In the genomic region with DNA sequence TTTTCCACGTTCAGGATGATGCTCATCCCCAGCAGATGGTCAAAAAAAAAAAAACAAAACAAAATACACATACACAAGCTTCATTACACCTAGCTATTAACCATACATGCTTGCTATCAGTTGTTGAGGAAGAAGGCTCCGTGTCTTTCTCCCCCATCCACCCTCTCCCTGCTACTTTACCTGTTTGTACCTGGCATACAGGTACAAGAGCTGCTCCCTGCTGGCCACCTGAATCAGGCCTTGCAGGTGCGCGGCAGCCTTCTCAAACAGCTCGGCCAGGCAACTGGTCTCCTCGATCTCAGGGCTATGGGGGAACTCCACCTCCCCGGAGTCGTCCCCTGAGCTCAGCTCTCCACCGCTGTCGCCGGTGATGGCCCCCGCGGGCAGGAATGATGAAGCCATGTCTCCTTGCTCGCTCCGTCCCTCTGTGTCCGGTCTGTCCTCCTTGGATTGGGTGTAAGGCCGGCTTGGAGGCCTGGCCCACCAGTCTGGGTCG, we compare ENCODE assay signal across 8 cellular contexts. TPM values are rescaled to one million over a fixed set of nuclear protein-coding genes. Genes with fewer than 3 reads are reported as not detected.
DNase-seq lines count a peak whose midpoint lies in the region; ATAC-seq and TF ChIP-seq lines count a peak whose summit lies in the region.

No MANE protein-coding gene starts in this region.

- TF ChIP-seq CTCF in left lung (IDR thresholded peaks at IDR 0.05) (no peak), tibial nerve (IDR thresholded peaks at IDR 0.05) (no peak)

- H3K4me3 Mint-ChIP-seq in activated naive CD4-positive, alpha-beta T cell treated with anti-CD3 and anti-CD28 coated beads, Interleukin-2, amount 10 ng/mL, durations not matched to agents 7 days and 5 days = peak overlapping the region; percentile 93
- peak overlapping the region; percentile 98 for H3K4me3 Mint-ChIP-seq in activated naive CD8-positive, alpha-beta T cell treated with anti-CD3 and anti-CD28 coated beads, Interleukin-2, amount 50 U/mL, for 24 hours

- H3K4me1 ChIP-seq in left lung (peaks cover 8 to 38% of the 10 kb centered on the region in 2 donors), tibial nerve (peaks cover 0 to 64% (median 18%) of the 10 kb centered on the region in 4 donors)

- no peak for TF ChIP-seq POLR2A in tibial nerve (IDR thresholded peaks at IDR 0.05)

- CTCF ChIA-PET in activated naive CD4-positive, alpha-beta T cell treated with anti-CD3 and anti-CD28 coated beads, Interleukin-2, amount 10 ng/mL, durations not matched to agents 7 days and 5 days (lab: Charles Lee) = interaction anchor here (0.8 to 5.3 kb wide), 4 partner anchors 14 to 622 kb away, joined by 3 to 28 read pairs (median 8); no protein-coding TSS in a partner anchor

- no peak for TF ChIP-seq EP300 in tibial nerve (IDR thresholded peaks at IDR 0.05)

- H3K36me3 ChIP-seq in left lung (no peaks in the 10 kb centered on the region), tibial nerve (no peaks in the 10 kb centered on the region)

- H3K36me3 Mint-ChIP-seq in activated naive CD4-positive, alpha-beta T cell treated with anti-CD3 and anti-CD28 coated beads, Interleukin-2, amount 10 ng/mL, durations not matched to agents 7 days and 5 days = peaks cover 4% of the 10 kb centered on the region
- H3K36me3 Mint-ChIP-seq in activated naive CD8-positive, alpha-beta T cell treated with anti-CD3 and anti-CD28 coated beads, Interleukin-2, amount 50 U/mL, for 24 hours (ENCODE audit: low read depth) = peaks cover 9% of the 10 kb centered on the region

- no peaks in the 10 kb centered on the region for H3K9me3 ChIP-seq in left lung
- no peaks in the 10 kb centered on the region for H3K9me3 ChIP-seq in tibial nerve

- H3K27ac ChIP-seq in left lung = peak overlapping the region; percentile 93 to 94
- H3K27ac ChIP-seq in tibial nerve = peak overlapping the region; percentile 88 to 96 (median 94)

- intact Hi-C loops in left lung (cut with DNase I) = no loop called here

- H3K27me3 ChIP-seq in left lung = no peaks in the 10 kb centered on the region
- H3K27me3 ChIP-seq in tibial nerve = no peaks in the 10 kb centered on the region

- 0% methylated on average over 14 to 17 of the region's 18 CpGs for WGBS in tibial nerve, 2 donors

- H3K4me1 Mint-ChIP-seq in activated naive CD4-positive, alpha-beta T cell treated with anti-CD3 and anti-CD28 coated beads, Interleukin-2, amount 10 ng/mL, durations not matched to agents 7 days and 5 days = peaks cover 37% of the 10 kb centered on the region
- H3K4me1 Mint-ChIP-seq in activated naive CD8-positive, alpha-beta T cell treated with anti-CD3 and anti-CD28 coated beads, Interleukin-2, amount 50 U/mL, for 24 hours = peaks cover 39% of the 10 kb centered on the region

- H3K4me3 ChIP-seq in left lung (peak overlapping the region; percentile 45 to 90), tibial nerve (peak overlapping the region; percentile 91 to 94 (median 92))

- peak overlapping the region; percentile 96 for H3K27ac Mint-ChIP-seq in activated naive CD4-positive, alpha-beta T cell treated with anti-CD3 and anti-CD28 coated beads, Interleukin-2, amount 10 ng/mL, durations not matched to agents 7 days and 5 days
- H3K27ac Mint-ChIP-seq in activated naive CD8-positive, alpha-beta T cell treated with anti-CD3 and anti-CD28 coated beads, Interleukin-2, amount 50 U/mL, for 24 hours = peak overlapping the region; percentile 97

- ATAC-seq in HG02610 (IDR thresholded peaks at IDR 0.05; ENCODE audit: unreplicated experiment) (peak; percentile 29), left lung (peak; percentile 54)
- ATAC-seq in activated naive CD8-positive, alpha-beta T cell treated with anti-CD3 and anti-CD28 coated beads, Interleukin-2, amount 50 U/mL, for 24 hours = peak; percentile 7

- no peak for DNase-seq in activated naive CD4-positive, alpha-beta T cell treated with anti-CD3 and anti-CD28 coated beads, Interleukin-2, amount 10 ng/mL, durations not matched to agents 7 days and 5 days
- DNase-seq in activated naive CD4-positive, alpha-beta T cell treated with Interleukin-2 at 50 U/mL for 16 hours = no peak
- DNase-seq in NCI-H146 (lab: John Stamatoyannopoulos, UW) (peak; percentile 92), left lung (no peak), tibial nerve (ENCODE audit: low spot score in 2 of 2) (no peak), middle frontal gyrus (ENCODE audit: extremely low spot score, low spot score) (no peak)
- DNase-seq in activated naive CD8-positive, alpha-beta T cell treated with anti-CD3 and anti-CD28 coated beads, Interleukin-2, amount 50 U/mL, for 24 hours = no peak

- no peaks in the 10 kb centered on the region for H3K27me3 Mint-ChIP-seq in activated naive CD4-positive, alpha-beta T cell treated with anti-CD3 and anti-CD28 coated beads, Interleukin-2, amount 10 ng/mL, durations not matched to agents 7 days and 5 days
- no peaks in the 10 kb centered on the region for H3K27me3 Mint-ChIP-seq in activated naive CD8-positive, alpha-beta T cell treated with anti-CD3 and anti-CD28 coated beads, Interleukin-2, amount 50 U/mL, for 24 hours

- H3K9me3 Mint-ChIP-seq in activated naive CD4-positive, alpha-beta T cell treated with anti-CD3 and anti-CD28 coated beads, Interleukin-2, amount 10 ng/mL, durations not matched to agents 7 days and 5 days = no peaks in the 10 kb centered on the region
- no peaks in the 10 kb centered on the region for H3K9me3 Mint-ChIP-seq in activated naive CD8-positive, alpha-beta T cell treated with anti-CD3 and anti-CD28 coated beads, Interleukin-2, amount 50 U/mL, for 24 hours

RNA-seq across cellular contexts. Expression of a gene that starts 0.5 kb away (rescaled TPM):
- 10 to 100 TPM; 26.5 to 36.2 TPM for total RNA-seq in left lung
- total RNA-seq in tibial nerve = 10 to 100 TPM; 55.7 to 61.8 (median 57.2) TPM

RNA-seq across cellular contexts. Expression of a gene that starts 56.9 kb away (rescaled TPM):
- total RNA-seq in left lung (not detected), tibial nerve (not detected)
